Comparison of ENCODE assay signal across 9 cellular contexts in the genomic region with DNA sequence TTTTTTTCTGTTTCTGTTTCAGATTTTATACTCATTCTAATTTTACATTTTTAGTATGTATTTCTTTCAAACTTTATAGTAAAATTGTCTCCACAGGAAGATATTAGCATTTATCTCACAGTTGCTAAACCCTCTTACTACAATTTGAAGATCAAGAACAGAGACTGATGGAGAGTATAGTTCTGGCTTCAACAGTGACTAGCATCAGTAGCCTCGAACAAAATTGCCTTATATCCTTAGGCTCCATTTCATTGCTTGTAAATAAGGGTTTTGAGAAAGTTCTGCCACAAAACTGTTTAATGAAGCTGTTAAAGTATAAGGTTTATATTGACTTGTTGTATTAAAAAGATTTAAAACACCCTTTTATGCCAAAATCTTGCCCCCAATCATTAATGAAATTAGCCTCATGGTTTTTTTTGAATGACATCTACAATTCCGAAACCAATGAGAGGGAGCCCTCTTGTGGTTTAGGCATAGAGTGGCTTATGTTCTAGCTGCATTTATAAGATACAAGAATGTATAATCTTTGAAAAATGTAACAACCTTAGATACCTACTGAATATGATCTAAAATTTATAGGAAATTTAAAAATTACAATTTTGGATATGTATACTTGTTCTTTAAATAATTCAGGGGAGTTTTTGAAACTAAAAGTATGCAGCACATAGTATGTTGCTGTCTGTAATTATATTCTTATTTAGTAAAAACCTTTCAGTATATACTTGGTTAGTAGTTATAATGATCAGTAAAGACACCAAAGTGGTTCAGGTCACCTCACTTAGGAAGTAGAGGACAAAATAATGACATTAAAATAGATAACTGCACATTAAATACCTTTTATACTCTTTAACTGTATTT.
DNase-seq lines count a peak whose midpoint lies in the region; ATAC-seq and TF ChIP-seq lines count a peak whose summit lies in the region.
"Had no signal": no experiment of that assay in that cellular context is flagged by ENCODE, and none has a peak within 500 bp of the region (broad histone marks: within the 10 kb centered on the region; RNA-seq: fewer than 3 reads in every experiment).

No MANE protein-coding gene starts in this region.

- H3K27me3 Mint-ChIP-seq in HFFc6 (ENCODE audit: insufficient read depth), result no peaks in the 10 kb centered on the region
- H3K27me3 Mint-ChIP-seq in activated T-helper 17 cell treated with anti-CD3 and anti-CD28 coated beads, Interleukin-2, amount 50 U/mL, for 72 hours, result no peaks in the 10 kb centered on the region
- H3K27me3 Mint-ChIP-seq: dendritic cell treated with granulocyte-macrophage colony-stimulating factor and Interleukin-4, amounts not matched to agents 40 ng/mL and 50 ng/mL, for 4 days had no signal

- H3K4me1 Mint-ChIP-seq in HFFc6 (ENCODE audit: low read depth), result no peaks in the 10 kb centered on the region
- H3K4me1 Mint-ChIP-seq in activated T-helper 17 cell treated with anti-CD3 and anti-CD28 coated beads, Interleukin-2, amount 50 U/mL, for 72 hours, result no peaks in the 10 kb centered on the region

- H3K4me3 Mint-ChIP-seq in HFFc6, result no peak overlapping the region
- H3K4me3 Mint-ChIP-seq in activated T-helper 17 cell treated with anti-CD3 and anti-CD28 coated beads, Interleukin-2, amount 50 U/mL, for 72 hours, result no peak overlapping the region
- H3K4me3 Mint-ChIP-seq: dendritic cell treated with granulocyte-macrophage colony-stimulating factor and Interleukin-4, amounts not matched to agents 40 ng/mL and 50 ng/mL, for 4 days had no signal

- H3K27ac ChIP-seq in cardiac muscle cell, result no peak overlapping the region

- no peaks in the 10 kb centered on the region for H3K27me3 ChIP-seq in cardiac muscle cell
- H3K27me3 ChIP-seq in kidney epithelial cell (ENCODE audit: control insufficient read depth, insufficient read depth, low read length), result no peaks in the 10 kb centered on the region

- no peak overlapping the region for H3K27ac Mint-ChIP-seq in HFFc6
- H3K27ac Mint-ChIP-seq in activated T-helper 17 cell treated with anti-CD3 and anti-CD28 coated beads, Interleukin-2, amount 50 U/mL, for 72 hours, result no peak overlapping the region
- H3K27ac Mint-ChIP-seq: dendritic cell treated with granulocyte-macrophage colony-stimulating factor and Interleukin-4, amounts not matched to agents 40 ng/mL and 50 ng/mL, for 4 days had no signal

- no peaks in the 10 kb centered on the region for H3K9me3 ChIP-seq in cardiac muscle cell (ENCODE audit: low read depth)

- no peaks in the 10 kb centered on the region for H3K4me1 ChIP-seq in cardiac muscle cell (ENCODE audit: low read depth)

- H3K4me3 ChIP-seq in cardiac muscle cell (no peak overlapping the region), astrocyte of the cerebellum (ENCODE audit: low read depth, low read length) (no peak overlapping the region), kidney epithelial cell (ENCODE audit: low read depth, low read length) (no peak overlapping the region)

- H3K36me3 ChIP-seq in cardiac muscle cell, result no peaks in the 10 kb centered on the region
- H3K36me3 ChIP-seq in kidney epithelial cell (ENCODE audit: control insufficient read depth, insufficient read depth, low read length), result no peaks in the 10 kb centered on the region

- no peak for ATAC-seq in activated T-helper 17 cell treated with anti-CD3 and anti-CD28 coated beads, Interleukin-2, amount 50 U/mL, for 72 hours (replicated peaks)

- in situ Hi-C loops in astrocyte of the cerebellum (cut with HindIII; ENCODE audit: low sequenced_read_pairs), result no loop called here

- TF ChIP-seq CTCF in cardiac muscle cell (IDR thresholded peaks at IDR 0.05; ENCODE audit: low read depth, low read length), result peak; percentile 81
- TF ChIP-seq CTCF in HFFc6 (IDR thresholded peaks at IDR 0.05), result peak; percentile 73
- TF ChIP-seq CTCF in astrocyte of the cerebellum (IDR thresholded peaks at IDR 0.05; ENCODE audit: low read depth, low read length, missing control alignments), result peak; percentile 81
- TF ChIP-seq CTCF in kidney epithelial cell (IDR thresholded peaks at IDR 0.05; ENCODE audit: insufficient read depth, low read length, poor library complexity, severe bottlenecking), result peak; percentile 82

- no peaks in the 10 kb centered on the region for H3K36me3 Mint-ChIP-seq in HFFc6 (ENCODE audit: low read depth)
- H3K36me3 Mint-ChIP-seq in activated T-helper 17 cell treated with anti-CD3 and anti-CD28 coated beads, Interleukin-2, amount 50 U/mL, for 72 hours (ENCODE audit: low read depth), result no peaks in the 10 kb centered on the region

- peak; percentile 46 to 68 for DNase-seq in cardiac muscle cell (ENCODE audit: low read depth in 1 of 2, low spot score in 1 of 2)
- no peak for DNase-seq in cardiac septum (ENCODE audit: low spot score)
- no peak for DNase-seq in HFFc6
- DNase-seq in NCI-H1694 (lab: John Stamatoyannopoulos, UW), result peak; percentile 6
- DNase-seq in astrocyte of the cerebellum (ENCODE audit: low read depth), result peak; percentile 32
- no peak for DNase-seq in kidney epithelial cell (ENCODE audit: low read depth)
- DNase-seq in activated naive CD4-positive, alpha-beta T cell treated with anti-CD3 and anti-CD28 coated beads, Interleukin-2, amount 50 U/mL, for 16 hours, result no peak

- peaks cover 8% of the 10 kb centered on the region; the same call in 1 of the 2 replicates for H3K9me3 Mint-ChIP-seq in HFFc6
- H3K9me3 Mint-ChIP-seq in activated T-helper 17 cell treated with anti-CD3 and anti-CD28 coated beads, Interleukin-2, amount 50 U/mL, for 72 hours, result no peaks in the 10 kb centered on the region
- H3K9me3 Mint-ChIP-seq: dendritic cell treated with granulocyte-macrophage colony-stimulating factor and Interleukin-4, amounts not matched to agents 40 ng/mL and 50 ng/mL, for 4 days had no signal

- intact Hi-C loops in cardiac septum (cut with DNase I), result loop anchor here (2.0 kb wide), 1 partner anchor 267 kb away; no protein-coding TSS in a partner anchor

Comparison
In these comparisons a context has a peak if more than half of its experiments do, and no peak if none do; other contexts are left out.
1. DNase-seq: peak in cardiac muscle cell (2 of 2), NCI-H1694 (single experiment) and astrocyte of the cerebellum (single experiment); none in cardiac septum (single experiment), HFFc6 (single experiment), kidney epithelial cell (single experiment) and activated naive CD4-positive, alpha-beta T cell treated with anti-CD3 and anti-CD28 coated beads, Interleukin-2, amount 50 U/mL, for 16 hours (single experiment).
2. Peak in every context shown above with its lines, with median percentiles within 50 percentile points of each other: CTCF ChIP-seq.